Comparison of ENCODE assay signal across 23 cellular contexts in genomic region chr2:121710470-121711170, GRCh38. TPM values are rescaled to one million over a fixed set of nuclear protein-coding genes. Genes with fewer than 3 reads are reported as not detected.
DNase-seq lines count a peak whose midpoint lies in the region; TF ChIP-seq lines count a peak whose summit lies in the region.
"Had no signal": no experiment of that assay in that cellular context is flagged by ENCODE, and none has a peak within 500 bp of the region (broad histone marks: within the 10 kb centered on the region; RNA-seq: fewer than 3 reads in every experiment).

No MANE protein-coding gene starts in this region.

- POLR2A ChIA-PET in SK-N-SH (lab: Yijun Ruan, JAX) = no interaction called here

- H2AFZ ChIP-seq in SK-N-SH (ENCODE audit: low read depth) (no peak overlapping the region), fibroblast of lung (ENCODE audit: low read length) (peak overlapping the region; percentile 33)

- no peaks in the 10 kb centered on the region for H3K36me3 ChIP-seq in SK-N-SH (replicated peaks in 1 of 2; ENCODE audit: control insufficient read depth in 1 of 2, insufficient read depth in 2 of 2, low read length in 1 of 2)
- no peaks in the 10 kb centered on the region for H3K36me3 ChIP-seq in fibroblast of lung (ENCODE audit: control insufficient read depth, insufficient read depth, low read length)
- H3K36me3 ChIP-seq: cardiac muscle cell, esophagus squamous epithelium, gastroesophageal sphincter, SJCRH30 had no signal

- H3K9me2 ChIP-seq in SK-N-SH = no peaks in the 10 kb centered on the region

- H3K4me3 Mint-ChIP-seq in immature natural killer cell = no peak overlapping the region
- H3K4me3 Mint-ChIP-seq: endodermal cell had no signal

- H3K79me2 ChIP-seq in SK-N-SH (ENCODE audit: insufficient read depth) (no peaks in the 10 kb centered on the region), fibroblast of lung (ENCODE audit: control insufficient read depth, insufficient read depth, low read length) (no peaks in the 10 kb centered on the region)

- H3K36me3 Mint-ChIP-seq in immature natural killer cell = peaks cover 0 to 4% (median 0%) of the 10 kb centered on the region in 3 donors

- H3K9ac ChIP-seq in SK-N-SH (no peak overlapping the region), fibroblast of lung (ENCODE audit: insufficient read depth, low read length) (no peak overlapping the region)

- peak overlapping the region in 1 of 6 donors; percentile 74 for H3K27ac Mint-ChIP-seq in immature natural killer cell
- H3K27ac Mint-ChIP-seq: endodermal cell had no signal

- CTCF ChIA-PET in SK-N-SH (lab: Yijun Ruan, JAX) = no interaction called here

- H3K4me2 ChIP-seq in SK-N-SH (peak overlapping the region; percentile 70), fibroblast of lung (ENCODE audit: extremely low read depth, insufficient read depth, low read length) (no peak overlapping the region)

- peaks cover 8% of the 10 kb centered on the region for H3F3A ChIP-seq in SK-N-SH (replicated peaks; ENCODE audit: insufficient read depth)

- H3K4me3 ChIP-seq in SK-N-SH (ENCODE audit: low read depth in 2 of 2, low read length in 1 of 2) (no peak overlapping the region), fibroblast of lung (replicated peaks in 1 of 4; ENCODE audit: control extremely low read depth in 1 of 4, insufficient read depth in 1 of 4, low read depth in 3 of 4, low read length in 4 of 4) (no peak overlapping the region)
- H3K4me3 ChIP-seq: cardiac muscle cell, esophagus squamous epithelium, gastroesophageal sphincter, lung, SJCRH30 had no signal

- no peak for TF ChIP-seq RAD21 in SK-N-SH (IDR thresholded peaks at IDR 0.05; ENCODE audit: low read length)

- H3K27me3 ChIP-seq in SK-N-SH (ENCODE audit: insufficient read depth) (no peaks in the 10 kb centered on the region), fibroblast of lung (ENCODE audit: control insufficient read depth, insufficient read depth, low read length) (no peaks in the 10 kb centered on the region)
- H3K27me3 ChIP-seq: cardiac muscle cell, esophagus squamous epithelium, gastroesophageal sphincter, SJCRH30 had no signal

- peaks cover 0 to 3% (median 2%) of the 10 kb centered on the region in 3 donors for H3K27me3 Mint-ChIP-seq in immature natural killer cell (ENCODE audit: low read depth in 3 of 3)

- H3K9me3 ChIP-seq in SK-N-SH (no peaks in the 10 kb centered on the region), fibroblast of lung (ENCODE audit: control insufficient read depth, insufficient read depth, low read depth, low read length) (no peaks in the 10 kb centered on the region)
- H3K9me3 ChIP-seq: esophagus squamous epithelium, gastroesophageal sphincter, SJCRH30 had no signal

- TF ChIP-seq CTCF in SK-N-SH (IDR thresholded peaks at IDR 0.05) (no peak), fibroblast of lung (conservative IDR thresholded peaks at IDR 0.05 in 1 of 2, IDR thresholded peaks at IDR 0.05 in 1 of 2; ENCODE audit: low read depth in 1 of 2, low read length in 2 of 2) (no peak)

- H3K4me1 ChIP-seq in SK-N-SH (ENCODE audit: control insufficient read depth in 1 of 2, insufficient read depth in 2 of 2, low read depth in 1 of 2, low read length in 1 of 2) (peaks cover 4 to 14% of the 10 kb centered on the region in 2 experiments; a peak in 1 of 4 replicates), fibroblast of lung (ENCODE audit: control insufficient read depth, extremely low read depth, insufficient read depth, low read length) (peaks cover 5% of the 10 kb centered on the region)
- H3K4me1 ChIP-seq: esophagus squamous epithelium, gastroesophageal sphincter had no signal

- 63% methylated on average over 7 of the region's 7 CpGs for WGBS in SK-N-SH (ENCODE audit: low lambda C conversion rate)

- H3K27ac ChIP-seq in SK-N-SH (ENCODE audit: low read depth in 2 of 2, low read length in 1 of 2) = peak overlapping the region; percentile 21 to 48; a peak in 3 of 4 replicates
- no peak overlapping the region for H3K27ac ChIP-seq in fibroblast of lung (ENCODE audit: insufficient read depth, low read length)
- H3K27ac ChIP-seq: cardiac muscle cell, esophagus squamous epithelium, gastroesophageal sphincter, SJCRH30 had no signal

- H3K9me3 Mint-ChIP-seq in immature natural killer cell = no peaks in the 10 kb centered on the region
- H3K9me3 Mint-ChIP-seq: endodermal cell had no signal

- H3K4me1 Mint-ChIP-seq in immature natural killer cell = no peaks in the 10 kb centered on the region

- TF ChIP-seq EP300 in SK-N-SH (IDR thresholded peaks at IDR 0.05; ENCODE audit: borderline replicate concordance in 1 of 2, low read depth in 1 of 2, low read length in 1 of 2) = no peak

- no peaks in the 10 kb centered on the region for H4K20me1 ChIP-seq in SK-N-SH (ENCODE audit: insufficient read depth)
- no peaks in the 10 kb centered on the region for H4K20me1 ChIP-seq in fibroblast of lung (ENCODE audit: control insufficient read depth, extremely low read depth, insufficient read depth, low read length)

- peak; percentile 58 for DNase-seq in GM03348 (ENCODE audit: low spot score)
- no peak for DNase-seq in SK-N-SH
- peak in 1 of 2 donors; percentile 51 for DNase-seq in fibroblast of lung (ENCODE audit: low read depth in 2 of 2)
- DNase-seq in renal cortical epithelial cell (ENCODE audit: low read depth) = peak; percentile 23
- DNase-seq in amniotic stem cell (lab: John Stamatoyannopoulos, UW) = no peak
- no peak for DNase-seq in immature natural killer cell
- no peak for DNase-seq in SHP77 treated with DMSO at 0.1 percent for 48 hours (lab: John Stamatoyannopoulos, UW)
- DNase-seq: activated CD8-positive, alpha-beta memory T cell treated with anti-CD3 and anti-CD28 coated beads for 24 hours; activated T-cell treated with anti-CD3 and anti-CD28 coated beads, Interleukin-2, amount 50 U/mL, for 1 hour; C1 segment of cervical spinal cord; cortex of kidney; esophagus squamous epithelium; hypothalamus; NCI-H1436 treated with DMSO at 0.1 percent for 48 hours; NCI-H510A; SJCRH30; small intestine; stimulated activated CD4-positive, alpha-beta T cell treated with anti-CD3 and anti-CD28 coated beads, Interleukin-2, amount 100 ng/mL, for 24 hours; substantia nigra had no signal

TF ChIP-seq in SK-N-SH, 30 proteins besides CTCF, POLR2A, EP300 and RAD21:
- TF ChIP-seq MEF2A (IDR thresholded peaks at IDR 0.05; ENCODE audit: borderline replicate concordance, low read depth) (no peak), REST (IDR thresholded peaks at IDR 0.05; ENCODE audit: low read depth, low read length) (peak; percentile 47; the same call in 1 of the 2 replicates), GABPA (IDR thresholded peaks at IDR 0.05; ENCODE audit: low read depth) (no peak)
TF ChIP-seq in SK-N-SH: peak in this region for 1.

RNA-seq across cellular contexts. Expression of gene NIFK, which starts 26.1 kb away (rescaled TPM):
- polyA plus RNA-seq in SK-N-SH (2012; rRNA removed) (17.0 and 22.8 TPM in 2 replicates), fibroblast of lung (30.7 and 38.7 TPM in 2 replicates), immature natural killer cell (10 to 100 TPM; 35.6 to 67.4 (median 39.8) TPM)
- 27.2 and 43.1 TPM in 2 replicates for polyA plus RNA-seq in SK-N-SH (2012; cell fraction: cytosol; rRNA removed)
- polyA plus RNA-seq in SK-N-SH (2012; cell fraction: nucleus; rRNA removed) = 15.2 and 23.2 TPM in 2 replicates
- total RNA-seq in fibroblast of lung (45.5 and 47.4 TPM in 2 replicates), renal cortical epithelial cell (87.5 and 104 TPM in 2 replicates)
- 35.3 and 50.9 TPM in 2 replicates for polyA plus RNA-seq in fibroblast of lung (2012)
- 3.1 and 4.0 TPM in 2 replicates for polyA minus RNA-seq in fibroblast of lung (ENCODE audit: low replicate concordance)

RNA-seq across cellular contexts. Expression of gene TSN, which starts 44.8 kb away (rescaled TPM):
- 26.1 and 35.1 TPM in 2 replicates for polyA plus RNA-seq in SK-N-SH (2012; rRNA removed)
- 36.5 and 40.7 TPM in 2 replicates for polyA plus RNA-seq in SK-N-SH (2012; cell fraction: cytosol; rRNA removed)
- polyA plus RNA-seq in SK-N-SH (2012; cell fraction: nucleus; rRNA removed) = 12.2 and 16.9 TPM in 2 replicates
- total RNA-seq in fibroblast of lung = 40.0 and 42.9 TPM in 2 replicates
- 50.4 and 59.0 TPM in 2 replicates for polyA plus RNA-seq in fibroblast of lung
- polyA plus RNA-seq in fibroblast of lung (2012) = 36.9 and 46.6 TPM in 2 replicates
- polyA minus RNA-seq in fibroblast of lung (ENCODE audit: low replicate concordance) = 12.3 and 35.9 TPM in 2 replicates
- 81.1 and 83.8 TPM in 2 replicates for total RNA-seq in renal cortical epithelial cell
- polyA plus RNA-seq in immature natural killer cell = 100 to 1,000 TPM in 1 of 3 donors, 10 to 100 TPM in 2; 76.5 to 114 (median 80.6) TPM

Comparison
In these comparisons a context has a peak if more than half of its experiments do, and no peak if none do; other contexts are left out.
1. DNase-seq: peak in GM03348 (single experiment) and renal cortical epithelial cell (single experiment); none in SK-N-SH (single experiment), amniotic stem cell (single experiment), immature natural killer cell (0 of 3) and SHP77 treated with DMSO at 0.1 percent for 48 hours (single experiment).